ENCODE assay signal across 16 cellular contexts in the genomic region with DNA sequence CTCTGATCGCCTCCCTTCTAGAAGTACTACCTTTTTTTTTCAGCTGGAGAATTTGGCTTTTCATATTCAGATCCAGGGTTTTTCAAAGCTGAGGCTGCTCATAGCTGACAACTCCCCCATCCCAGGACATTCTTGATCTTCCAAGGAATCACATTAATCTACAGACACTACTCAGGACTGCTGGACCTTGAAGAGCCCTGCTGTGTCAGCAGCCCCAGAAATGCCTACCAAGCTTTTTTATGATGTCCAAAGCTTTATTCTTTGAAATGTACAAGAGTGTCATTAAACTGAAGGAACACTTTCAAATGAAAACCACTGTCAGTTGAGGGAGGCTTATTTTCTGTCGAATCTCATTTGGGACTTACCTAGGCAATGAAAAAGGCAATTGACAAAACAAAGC.
DNase-seq lines count a peak whose midpoint lies in the region; ATAC-seq and TF ChIP-seq lines count a peak whose summit lies in the region.
"Had no signal": no experiment of that assay in that cellular context is flagged by ENCODE, and none has a peak within 500 bp of the region (broad histone marks: within the 10 kb centered on the region; RNA-seq: fewer than 3 reads in every experiment).

No MANE protein-coding gene starts in this region.

- H3K36me3 ChIP-seq in left ventricle myocardium inferior = no peaks in the 10 kb centered on the region
- no peaks in the 10 kb centered on the region for H3K36me3 ChIP-seq in subcutaneous abdominal adipose tissue (ENCODE audit: control insufficient read depth in 5 of 5, insufficient read depth in 5 of 5, low read length in 5 of 5)
- H3K36me3 ChIP-seq in trophoblast cell (ENCODE audit: control insufficient read depth in 1 of 2, insufficient read depth in 2 of 2, low read length in 2 of 2) = no peaks in the 10 kb centered on the region

- no peak overlapping the region for H2BK12ac ChIP-seq in trophoblast cell (ENCODE audit: low read length)

- H3K23ac ChIP-seq in trophoblast cell (ENCODE audit: low read length) = no peak overlapping the region

- H2BK5ac ChIP-seq in trophoblast cell (ENCODE audit: low read depth, low read length, poor library complexity) = no peak overlapping the region

- H3K4me2 ChIP-seq in trophoblast cell (ENCODE audit: low read length) = no peak overlapping the region

- no peak overlapping the region for H4K12ac ChIP-seq in trophoblast cell (ENCODE audit: low read depth, low read length)

- H3K9me3 ChIP-seq in left ventricle myocardium inferior (replicated peaks) (no peaks in the 10 kb centered on the region), subcutaneous abdominal adipose tissue (ENCODE audit: control insufficient read depth in 5 of 5, low read length in 5 of 5) (no peaks in the 10 kb centered on the region), trophoblast cell (ENCODE audit: insufficient read depth, low read depth, low read length) (no peaks in the 10 kb centered on the region)
- H3K9me3 ChIP-seq in CD4-positive, alpha-beta T cell (ENCODE audit: control insufficient read depth, low read length) = no peaks in the 10 kb centered on the region

- peaks cover 9% of the 10 kb centered on the region for H3K9me3 Mint-ChIP-seq in dendritic cell treated with granulocyte-macrophage colony-stimulating factor and Interleukin-4, amounts not matched to agents 40 ng/mL and 50 ng/mL, for 4 days
- H3K9me3 Mint-ChIP-seq in nephron progenitor cell = no peaks in the 10 kb centered on the region
- H3K9me3 Mint-ChIP-seq in CD4-positive, alpha-beta T cell = peaks cover 2% of the 10 kb centered on the region
- H3K9me3 Mint-ChIP-seq: CD8-positive, alpha-beta T cell had no signal

- POLR2A ChIA-PET in CD4-positive, alpha-beta T cell (lab: Charles Lee) = no interaction called here

- no peak overlapping the region for H2BK120ac ChIP-seq in trophoblast cell (ENCODE audit: insufficient read depth, low read length, poor library complexity)

- no peak overlapping the region for H3K14ac ChIP-seq in trophoblast cell (ENCODE audit: low read length)

- H3K4me1 Mint-ChIP-seq in dendritic cell treated with granulocyte-macrophage colony-stimulating factor and Interleukin-4, amounts not matched to agents 40 ng/mL and 50 ng/mL, for 4 days (ENCODE audit: low read depth) = peaks cover 55% of the 10 kb centered on the region
- peaks cover 32% of the 10 kb centered on the region for H3K4me1 Mint-ChIP-seq in nephron progenitor cell
- no peaks in the 10 kb centered on the region for H3K4me1 Mint-ChIP-seq in CD4-positive, alpha-beta T cell (ENCODE audit: low read depth)

- TF ChIP-seq CTCF in left ventricle myocardium inferior (IDR thresholded peaks at IDR 0.05; ENCODE audit: borderline replicate concordance) (no peak), nephron progenitor cell (IDR thresholded peaks at IDR 0.05) (no peak)
- no peak for TF ChIP-seq CTCF in CD4-positive, alpha-beta T cell (IDR thresholded peaks at IDR 0.05)

- no peaks in the 10 kb centered on the region for H3K36me3 Mint-ChIP-seq in dendritic cell treated with granulocyte-macrophage colony-stimulating factor and Interleukin-4, amounts not matched to agents 40 ng/mL and 50 ng/mL, for 4 days (ENCODE audit: low read depth)
- no peaks in the 10 kb centered on the region for H3K36me3 Mint-ChIP-seq in nephron progenitor cell (ENCODE audit: low read depth)
- H3K36me3 Mint-ChIP-seq in CD4-positive, alpha-beta T cell (ENCODE audit: low read depth) = no peaks in the 10 kb centered on the region
- H3K36me3 Mint-ChIP-seq: CD8-positive, alpha-beta T cell had no signal

- H3K27ac Mint-ChIP-seq in dendritic cell treated with granulocyte-macrophage colony-stimulating factor and Interleukin-4, amounts not matched to agents 40 ng/mL and 50 ng/mL, for 4 days = peak overlapping the region; percentile 83
- peak overlapping the region; percentile 66 for H3K27ac Mint-ChIP-seq in nephron progenitor cell
- H3K27ac Mint-ChIP-seq in CD4-positive, alpha-beta T cell = no peak overlapping the region
- H3K27ac Mint-ChIP-seq: CD8-positive, alpha-beta T cell had no signal

- no peak overlapping the region for H3K18ac ChIP-seq in trophoblast cell (ENCODE audit: low read length)

- CTCF ChIA-PET in CD4-positive, alpha-beta T cell (lab: Charles Lee) = no interaction called here

- H3K27me3 Mint-ChIP-seq in dendritic cell treated with granulocyte-macrophage colony-stimulating factor and Interleukin-4, amounts not matched to agents 40 ng/mL and 50 ng/mL, for 4 days = no peaks in the 10 kb centered on the region
- H3K27me3 Mint-ChIP-seq in nephron progenitor cell (ENCODE audit: low read depth, poor library complexity) = peaks cover 13% of the 10 kb centered on the region
- no peaks in the 10 kb centered on the region for H3K27me3 Mint-ChIP-seq in CD4-positive, alpha-beta T cell

- H3K9ac ChIP-seq in subcutaneous abdominal adipose tissue (ENCODE audit: low read length in 5 of 5) = peak overlapping the region in 2 of 5 donors; percentile 47 to 63
- H3K9ac ChIP-seq in trophoblast cell (ENCODE audit: low read length) = no peak overlapping the region
- H3K9ac ChIP-seq: GM23248 had no signal

- intact Hi-C loops in left ventricle myocardium inferior (cut with micrococcal nuclease) (no loop called here), left ventricle myocardium superior (cut with micrococcal nuclease) (no loop called here)
- intact Hi-C loops in dendritic cell treated with granulocyte-macrophage colony-stimulating factor and Interleukin-4, amounts not matched to agents 40 ng/mL and 50 ng/mL, for 4 days (cut with micrococcal nuclease) = no loop called here
- intact Hi-C loops in CD4-positive, alpha-beta T cell (cut with DNase I, micrococcal nuclease) = no loop called here

- H3K4ac ChIP-seq in trophoblast cell (ENCODE audit: low read depth, low read length) = no peak overlapping the region

- H4K8ac ChIP-seq in trophoblast cell (ENCODE audit: low read depth, low read length) = no peak overlapping the region

- ATAC-seq in left ventricle myocardium superior = no peak
- ATAC-seq in CD4-positive, alpha-beta T cell (ENCODE audit: poor library complexity) = no peak
- ATAC-seq: CD8-positive, alpha-beta T cell; HCT116 had no signal

- WGBS in trophoblast cell (ENCODE audit: extremely low coverage, insufficient coverage, insufficient read length) = no CpG with 5 or more reads among the region's 2 CpGs

- H3K4me3 ChIP-seq in left ventricle myocardium inferior (no peak overlapping the region), subcutaneous abdominal adipose tissue (ENCODE audit: low read depth in 1 of 5, low read length in 5 of 5) (no peak overlapping the region), trophoblast cell (ENCODE audit: low read depth, low read length) (no peak overlapping the region)
- H3K4me3 ChIP-seq: GM23248 had no signal

- no peaks in the 10 kb centered on the region for H3K79me2 ChIP-seq in trophoblast cell (ENCODE audit: control insufficient read depth, insufficient read depth, low read length, poor library complexity)

- H3K27ac ChIP-seq in left ventricle myocardium inferior (replicated peaks) = peak overlapping the region; percentile 80
- peak overlapping the region; percentile 90 for H3K27ac ChIP-seq in subcutaneous abdominal adipose tissue (ENCODE audit: low read depth, low read length)
- no peak overlapping the region for H3K27ac ChIP-seq in CD4-positive, alpha-beta T cell (ENCODE audit: low read depth, low read length)
- H3K27ac ChIP-seq in trophoblast cell (ENCODE audit: low read depth, low read length) = no peak overlapping the region
- H3K27ac ChIP-seq: GM23248 had no signal

- H2AFZ ChIP-seq in trophoblast cell (ENCODE audit: insufficient read depth, low read length, poor library complexity) = no peak overlapping the region
- H2AFZ ChIP-seq: GM23248 had no signal

- no peak overlapping the region for H4K91ac ChIP-seq in trophoblast cell (ENCODE audit: low read depth, low read length)

- H3K4me1 ChIP-seq in left ventricle myocardium inferior = peaks cover 7% of the 10 kb centered on the region
- peaks cover 4 to 25% (median 20%) of the 10 kb centered on the region in 5 donors for H3K4me1 ChIP-seq in subcutaneous abdominal adipose tissue (ENCODE audit: control insufficient read depth in 5 of 5, insufficient read depth in 5 of 5, low read length in 5 of 5)
- H3K4me1 ChIP-seq in trophoblast cell (ENCODE audit: control insufficient read depth in 1 of 2, insufficient read depth in 2 of 2, low read length in 2 of 2) = no peaks in the 10 kb centered on the region

- no peak overlapping the region for H2AK5ac ChIP-seq in trophoblast cell (ENCODE audit: low read length)

- peak overlapping the region; percentile 13 for H3K4me3 Mint-ChIP-seq in dendritic cell treated with granulocyte-macrophage colony-stimulating factor and Interleukin-4, amounts not matched to agents 40 ng/mL and 50 ng/mL, for 4 days
- H3K4me3 Mint-ChIP-seq in nephron progenitor cell = no peak overlapping the region
- H3K4me3 Mint-ChIP-seq in CD4-positive, alpha-beta T cell = no peak overlapping the region
- H3K4me3 Mint-ChIP-seq: CD8-positive, alpha-beta T cell had no signal

- DNase-seq in left ventricle myocardium inferior (no peak), left ventricle myocardium superior (no peak), nephron progenitor cell (no peak), trophoblast cell (no peak), SK-N-DZ (ENCODE audit: low spot score) (no peak)
- DNase-seq in CD4-positive, alpha-beta T cell = no peak
- DNase-seq: ACHN; CD8-positive, alpha-beta T cell; COR-L47; DMS153; DMS79 treated with DMSO at 0.1 percent for 48 hours; EL; GM23248 had no signal

- no peaks in the 10 kb centered on the region for H3K79me1 ChIP-seq in trophoblast cell (ENCODE audit: low read length)

- H3K27me3 ChIP-seq in left ventricle myocardium inferior (ENCODE audit: low read depth) (peaks cover 3% of the 10 kb centered on the region), subcutaneous abdominal adipose tissue (ENCODE audit: control insufficient read depth in 5 of 5, insufficient read depth in 4 of 5, low read length in 5 of 5) (no peaks in the 10 kb centered on the region), trophoblast cell (ENCODE audit: insufficient read depth, low read length) (no peaks in the 10 kb centered on the region)
- H3K27me3 ChIP-seq in CD4-positive, alpha-beta T cell (ENCODE audit: control insufficient read depth, insufficient read depth, low read length) = no peaks in the 10 kb centered on the region

Comparison
In these comparisons a context has a peak if more than half of its experiments do, and no peak if none do; other contexts are left out.
1. H3K27ac ChIP-seq: peak in left ventricle myocardium inferior (single experiment) and subcutaneous abdominal adipose tissue (single experiment); none in CD4-positive, alpha-beta T cell (single experiment) and trophoblast cell (single experiment).